Comparison of ENCODE assay signal across 1 cellular context in genomic region chr4:102579794-102580462, GRCh38.
TF ChIP-seq lines count a peak whose summit lies in the region.

No MANE protein-coding gene starts in this region.

TF ChIP-seq in GM12878, 131 proteins besides CTCF, POLR2A, EP300 and RAD21 (continued from another document):
- peak; percentile 82 for TF ChIP-seq RUNX3 (IDR thresholded peaks at IDR 0.05; ENCODE audit: low read length)
- no peak for TF ChIP-seq TCF12 (IDR thresholded peaks at IDR 0.05; ENCODE audit: low read depth, low read length)
- no peak for TF ChIP-seq PAX5 (IDR thresholded peaks at IDR 0.05; ENCODE audit: borderline replicate concordance, low read depth, low read length)
- TF ChIP-seq ZNF274 (IDR thresholded peaks at IDR 0.05; ENCODE audit: insufficient read depth, insufficient read length), result no peak
- no peak for TF ChIP-seq E2F8 (IDR thresholded peaks at IDR 0.05; ENCODE audit: low read depth, partially characterized antibody)
- TF ChIP-seq NBN (IDR thresholded peaks at IDR 0.05), result no peak
- TF ChIP-seq IKZF2 (IDR thresholded peaks at IDR 0.05), result peak; percentile 56 to 62; a peak in 3 of 4 replicates
- TF ChIP-seq SP1 (IDR thresholded peaks at IDR 0.05; ENCODE audit: low read depth, low read length), result no peak
- no peak for TF ChIP-seq CBX5 (IDR thresholded peaks at IDR 0.05; ENCODE audit: low read depth)
- no peak for TF ChIP-seq TCF7 (IDR thresholded peaks at IDR 0.05; ENCODE audit: borderline replicate concordance)
- TF ChIP-seq NR2F1 (conservative IDR thresholded peaks at IDR 0.05), result peak; percentile 21; the same call in 1 of the 2 replicates
- TF ChIP-seq CREM (IDR thresholded peaks at IDR 0.05; ENCODE audit: low read depth), result no peak
- peak; percentile 66; the same call in 1 of the 2 replicates for TF ChIP-seq NFIC (IDR thresholded peaks at IDR 0.05; ENCODE audit: low read depth, low read length)
- no peak for TF ChIP-seq BACH1 (IDR thresholded peaks at IDR 0.05; ENCODE audit: borderline replicate concordance)
- peak; percentile 8; the same call in 1 of the 2 replicates for TF ChIP-seq ATF7 (IDR thresholded peaks at IDR 0.05; ENCODE audit: low read depth)
- no peak for TF ChIP-seq JUND (IDR thresholded peaks at IDR 0.05; ENCODE audit: low read depth, low read length)
